8 cellular contexts compared by ENCODE assay signal in the genomic region with DNA sequence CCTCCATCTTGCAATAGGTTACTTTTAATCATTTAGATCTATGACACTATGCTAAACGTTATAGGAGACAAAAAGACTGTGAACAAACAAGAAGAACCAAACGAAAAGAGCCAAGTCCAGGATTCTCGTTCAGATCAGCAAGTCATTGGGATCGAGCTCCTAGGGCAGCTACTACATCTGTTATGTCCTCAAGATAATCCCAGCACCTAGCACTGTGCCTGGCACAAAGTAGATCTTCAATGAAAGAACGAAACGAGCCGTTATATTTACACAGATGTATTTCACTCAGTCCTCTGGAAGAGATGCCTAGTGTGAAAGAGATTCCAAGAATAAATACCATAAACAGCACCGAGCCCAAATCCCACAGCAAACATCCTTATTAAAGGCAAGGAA. TPM values are rescaled to one million over a fixed set of nuclear protein-coding genes. Genes with fewer than 3 reads are reported as not detected.
DNase-seq lines count a peak whose midpoint lies in the region; ATAC-seq and TF ChIP-seq lines count a peak whose summit lies in the region.

No MANE protein-coding gene starts in this region.

- no peak for TF ChIP-seq CTCF in glutamatergic neuron (IDR thresholded peaks at IDR 0.05; ENCODE audit: partially characterized antibody, unreplicated experiment)

- H3K36me3 Mint-ChIP-seq in activated T-cell treated with anti-CD3 and anti-CD28 coated beads, Interleukin-2, amount 50 U/mL, for 4 hours (ENCODE audit: insufficient read depth), result peaks cover 21% of the 10 kb centered on the region
- H3K36me3 Mint-ChIP-seq in T-cell (peaks cover 13% of the 10 kb centered on the region), glutamatergic neuron (ENCODE audit: unreplicated experiment) (no peaks in the 10 kb centered on the region)

- DNase-seq in activated T-cell treated with anti-CD3 and anti-CD28 coated beads, Interleukin-2, amount 50 U/mL, for 4 hours, result no peak
- no peak for DNase-seq in activated T-cell treated with anti-CD3 and anti-CD28 coated beads, Interleukin-2, amount 50 U/mL, for 1 hour
- DNase-seq in T-cell (no peak), glutamatergic neuron (no peak), sciatic nerve (ENCODE audit: low spot score) (no peak), AG20443 (ENCODE audit: low spot score) (no peak), superior temporal gyrus (ENCODE audit: extremely low spot score) (no peak), NCI-H128 (lab: John Stamatoyannopoulos, UW; ENCODE audit: unreplicated experiment) (no peak)

- POLR2A ChIA-PET in T-cell (lab: Charles Lee), result interaction anchor here (0.5 to 1.3 kb wide), 3 partner anchors 18 to 310 kb away, joined by 3 to 6 read pairs (median 3); no protein-coding TSS in a partner anchor

- ATAC-seq in activated T-cell treated with anti-CD3 and anti-CD28 coated beads, Interleukin-2, amount 50 U/mL, for 4 hours, result no peak
- peak in 1 of 4 experiments; percentile 2 for ATAC-seq in T-cell (replicated peaks in 1 of 4)
- peak; percentile 20 for ATAC-seq in sciatic nerve

- H3K27ac Mint-ChIP-seq in T-cell, result peak overlapping the region; percentile 87 to 92
- H3K27ac Mint-ChIP-seq in glutamatergic neuron (ENCODE audit: unreplicated experiment), result peak overlapping the region; percentile 91

- CTCF ChIA-PET in T-cell (lab: Charles Lee), result interaction anchor here in 1 of 2 donors (0.6 to 2.7 kb wide), 3 partner anchors 13 to 445 kb away, joined by 3 to 9 read pairs (median 4); no protein-coding TSS in a partner anchor

- H3K9me3 Mint-ChIP-seq in activated T-cell treated with anti-CD3 and anti-CD28 coated beads, Interleukin-2, amount 50 U/mL, for 4 hours, result no peaks in the 10 kb centered on the region
- no peaks in the 10 kb centered on the region for H3K9me3 Mint-ChIP-seq in T-cell
- H3K9me3 Mint-ChIP-seq in glutamatergic neuron (ENCODE audit: unreplicated experiment), result peaks cover 5% of the 10 kb centered on the region

- peak overlapping the region; percentile 94 for H3K4me3 Mint-ChIP-seq in activated T-cell treated with anti-CD3 and anti-CD28 coated beads, Interleukin-2, amount 50 U/mL, for 4 hours
- H3K4me3 Mint-ChIP-seq in T-cell, result peak overlapping the region; percentile 85 to 94 (median 92)
- peak overlapping the region; percentile 99 for H3K4me3 Mint-ChIP-seq in glutamatergic neuron (ENCODE audit: unreplicated experiment)

- H3K4me1 Mint-ChIP-seq in activated T-cell treated with anti-CD3 and anti-CD28 coated beads, Interleukin-2, amount 50 U/mL, for 4 hours (ENCODE audit: low read depth), result peaks cover 42% of the 10 kb centered on the region
- peaks cover 46 to 51% (median 50%) of the 10 kb centered on the region in 3 donors for H3K4me1 Mint-ChIP-seq in T-cell
- H3K4me1 Mint-ChIP-seq in glutamatergic neuron (ENCODE audit: low read depth, unreplicated experiment), result peaks cover 9% of the 10 kb centered on the region

- H3K27me3 Mint-ChIP-seq in activated T-cell treated with anti-CD3 and anti-CD28 coated beads, Interleukin-2, amount 50 U/mL, for 4 hours (ENCODE audit: low read depth), result no peaks in the 10 kb centered on the region
- H3K27me3 Mint-ChIP-seq in T-cell (no peaks in the 10 kb centered on the region), glutamatergic neuron (ENCODE audit: unreplicated experiment) (peaks cover 7% of the 10 kb centered on the region)

- intact Hi-C loops in sciatic nerve (cut with DNase I), result no loop called here

RNA-seq across cellular contexts. Expression of gene EFCAB11, which starts 0.5 kb away (rescaled TPM):
- 1 to 10 TPM; 4.3 to 6.0 (median 5.2) TPM for total RNA-seq in activated T-cell treated with anti-CD3 and anti-CD28 coated beads, Interleukin-2, amount 50 U/mL, for 4 hours
- total RNA-seq in T-cell (1 to 10 TPM; 1.1 to 2.4 (median 1.5) TPM), glutamatergic neuron (ENCODE audit: unreplicated experiment) (3.1 TPM), sciatic nerve (7.4 TPM)

RNA-seq across cellular contexts. Expression of gene TDP1, which starts 0.7 kb away (rescaled TPM):
- 10 to 100 TPM; 71.8 to 84.9 (median 72.9) TPM for total RNA-seq in activated T-cell treated with anti-CD3 and anti-CD28 coated beads, Interleukin-2, amount 50 U/mL, for 4 hours
- total RNA-seq in T-cell (10 to 100 TPM; 42.8 to 72.9 (median 44.4) TPM), glutamatergic neuron (ENCODE audit: unreplicated experiment) (30.3 TPM), sciatic nerve (12.7 TPM)
